Comparison of ENCODE assay signal across 17 cellular contexts in genomic region chr11:77183421-77183984, GRCh38.
"Had no signal": no experiment of that assay in that cellular context is flagged by ENCODE, and none has a peak within 500 bp of the region (broad histone marks: within the 10 kb centered on the region; RNA-seq: fewer than 3 reads in every experiment).

No MANE protein-coding gene starts in this region.

- H3K36me3 ChIP-seq: esophagus squamous epithelium, neutrophil, right atrium auricular region, suprapubic skin had no signal

- H3K4me1 ChIP-seq: esophagus squamous epithelium, right atrium auricular region, suprapubic skin had no signal

- H3K4me3 ChIP-seq: coronary artery, esophagus squamous epithelium, right atrium auricular region, suprapubic skin had no signal

- ATAC-seq: left lobe of liver; stimulated activated naive B cell treated with anti-CD40 and anti-IgM and Interleukin-4, amounts not matched to agents 10 μg/mL and 1 μg/mL and 100 μg/mL, for 72 hours had no signal

- H3K9me3 ChIP-seq: esophagus squamous epithelium, neutrophil, right atrium auricular region, suprapubic skin had no signal

- H3K27me3 Mint-ChIP-seq: activated B cell treated with CpG ODN at 0.5 μM for 24 hours; activated naive CD8-positive, alpha-beta T cell treated with anti-CD3 and anti-CD28 coated beads, Interleukin-2, amount 10 ng/mL, durations not matched to agents 7 days and 5 days had no signal

- H3K4me3 Mint-ChIP-seq: activated B cell treated with CpG ODN at 0.5 μM for 24 hours; activated naive CD8-positive, alpha-beta T cell treated with anti-CD3 and anti-CD28 coated beads, Interleukin-2, amount 10 ng/mL, durations not matched to agents 7 days and 5 days; naive B cell; stimulated activated naive B cell treated with anti-CD40 and anti-IgM and Interleukin-4, amounts not matched to agents 10 μg/mL and 1 μg/mL and 100 μg/mL, for 72 hours; T-helper 2 cell treated with Interferon-gamma antibody and Interleukin-4, amounts not matched to agents 5 μg/mL and 100 μg/mL, for 36 hours; type B pancreatic cell had no signal

- H3K27ac Mint-ChIP-seq: activated B cell treated with CpG ODN at 0.5 μM for 24 hours; activated naive CD8-positive, alpha-beta T cell treated with anti-CD3 and anti-CD28 coated beads, Interleukin-2, amount 10 ng/mL, durations not matched to agents 7 days and 5 days; stimulated activated naive B cell treated with anti-CD40 and anti-IgM and Interleukin-4, amounts not matched to agents 10 μg/mL and 1 μg/mL and 100 μg/mL, for 72 hours; T-helper 2 cell treated with Interferon-gamma antibody and Interleukin-4, amounts not matched to agents 5 μg/mL and 100 μg/mL, for 36 hours; type B pancreatic cell had no signal

- H3K27me3 ChIP-seq: esophagus squamous epithelium, neutrophil, right atrium auricular region, suprapubic skin had no signal

- H3K4me1 Mint-ChIP-seq: activated B cell treated with CpG ODN at 0.5 μM for 24 hours; activated naive CD8-positive, alpha-beta T cell treated with anti-CD3 and anti-CD28 coated beads, Interleukin-2, amount 10 ng/mL, durations not matched to agents 7 days and 5 days; naive B cell; stimulated activated naive B cell treated with anti-CD40 and anti-IgM and Interleukin-4, amounts not matched to agents 10 μg/mL and 1 μg/mL and 100 μg/mL, for 72 hours had no signal

- H3K9me3 Mint-ChIP-seq: activated B cell treated with CpG ODN at 0.5 μM for 24 hours; activated naive CD8-positive, alpha-beta T cell treated with anti-CD3 and anti-CD28 coated beads, Interleukin-2, amount 10 ng/mL, durations not matched to agents 7 days and 5 days; T-helper 2 cell treated with Interferon-gamma antibody and Interleukin-4, amounts not matched to agents 5 μg/mL and 100 μg/mL, for 36 hours; type B pancreatic cell had no signal

- H3K27ac ChIP-seq: coronary artery, esophagus squamous epithelium, neutrophil, right atrium auricular region, suprapubic skin had no signal

- DNase-seq: activated B cell treated with CpG ODN at 0.5 μM for 24 hours; activated CD4-positive, alpha-beta T cell treated with anti-CD3 and anti-CD28 coated beads, Interleukin-2, amount 50 U/mL, for 1 hour; activated CD8-positive, alpha-beta memory T cell treated with anti-CD3 and anti-CD28 coated beads for 24 hours; activated naive CD4-positive, alpha-beta T cell; activated naive CD8-positive, alpha-beta T cell treated with anti-CD3 and anti-CD28 coated beads, Interleukin-2, amount 10 ng/mL, durations not matched to agents 7 days and 5 days; esophagus squamous epithelium; glutamatergic neuron; naive B cell; stimulated activated CD4-positive, alpha-beta T cell treated with anti-CD3 and anti-CD28 coated beads, Interleukin-2, amount 100 ng/mL, for 48 hours; stimulated activated naive B cell treated with anti-CD40 and anti-IgM and Interleukin-4, amounts not matched to agents 10 μg/mL and 1 μg/mL and 100 μg/mL, for 72 hours had no signal

- H3K36me3 Mint-ChIP-seq: activated naive CD8-positive, alpha-beta T cell treated with anti-CD3 and anti-CD28 coated beads, Interleukin-2, amount 10 ng/mL, durations not matched to agents 7 days and 5 days; naive B cell; stimulated activated naive B cell treated with anti-CD40 and anti-IgM and Interleukin-4, amounts not matched to agents 10 μg/mL and 1 μg/mL and 100 μg/mL, for 72 hours; type B pancreatic cell had no signal
